9 cellular contexts compared by ENCODE assay signal in genomic region chr20:50320910-50321796, GRCh38.
DNase-seq lines count a peak whose midpoint lies in the region; ATAC-seq and TF ChIP-seq lines count a peak whose summit lies in the region.
"Had no signal": no experiment of that assay in that cellular context is flagged by ENCODE, and none has a peak within 500 bp of the region (broad histone marks: within the 10 kb centered on the region; RNA-seq: fewer than 3 reads in every experiment).

No MANE protein-coding gene starts in this region.

- H3K4me1 ChIP-seq in heart right ventricle = peaks cover 0 to 43% (median 16%) of the 10 kb centered on the region in 9 donors

- H3K4me3 ChIP-seq in heart right ventricle (peak overlapping the region in 1 of 10 donors; percentile 10), skeletal muscle cell (ENCODE audit: low read depth, low read length) (peak overlapping the region; percentile 5)

- no peak for TF ChIP-seq CTCF in heart right ventricle (IDR thresholded peaks at IDR 0.05)

- no peak overlapping the region for H3K4me3 Mint-ChIP-seq in activated T-cell treated with anti-CD3 and anti-CD28 coated beads, Interleukin-2, amount 50 U/mL, for 4 hours
- H3K4me3 Mint-ChIP-seq: activated naive CD8-positive, alpha-beta T cell had no signal

- ATAC-seq in activated T-cell treated with anti-CD3 and anti-CD28 coated beads, Interleukin-2, amount 50 U/mL, for 4 hours = peak; percentile 43 to 70
- ATAC-seq in heart right ventricle (peak; percentile 87 to 98 (median 92)), HG03139 (IDR thresholded peaks at IDR 0.05; ENCODE audit: unreplicated experiment) (no peak), GM21529 (IDR thresholded peaks at IDR 0.05; ENCODE audit: unreplicated experiment) (no peak)

- peaks cover 3% of the 10 kb centered on the region for H3K4me1 Mint-ChIP-seq in activated T-cell treated with anti-CD3 and anti-CD28 coated beads, Interleukin-2, amount 50 U/mL, for 4 hours (ENCODE audit: low read depth)

- peak; percentile 22 for DNase-seq in activated naive CD4-positive, alpha-beta T cell treated with Interleukin-2 at 50 U/mL for 16 hours
- no peak for DNase-seq in activated naive CD4-positive, alpha-beta T cell treated with anti-CD3 and anti-CD28 coated beads, Interleukin-2, amount 50 U/mL, for 16 hours
- no peak for DNase-seq in activated T-cell treated with anti-CD3 and anti-CD28 coated beads, Interleukin-2, amount 50 U/mL, for 4 hours
- peak; percentile 73 to 85 for DNase-seq in heart right ventricle
- DNase-seq in skeletal muscle cell (ENCODE audit: low read depth) = peak; percentile 89
- no peak for DNase-seq in effector CD4-positive, alpha-beta T cell

- H3K9me3 ChIP-seq in heart right ventricle = no peaks in the 10 kb centered on the region

- peaks cover 4% of the 10 kb centered on the region for H3K27me3 Mint-ChIP-seq in activated T-cell treated with anti-CD3 and anti-CD28 coated beads, Interleukin-2, amount 50 U/mL, for 4 hours (ENCODE audit: low read depth)
- H3K27me3 Mint-ChIP-seq: activated naive CD8-positive, alpha-beta T cell had no signal

- no peaks in the 10 kb centered on the region for H3K36me3 ChIP-seq in heart right ventricle

- intact Hi-C loops in heart right ventricle (cut with DNase I) = no loop called here

- H3K27me3 ChIP-seq in heart right ventricle = no peaks in the 10 kb centered on the region

- whole genome bisulfite sequencing in heart right ventricle, 2 donors = 61 to 65% methylated on average over 21 of the region's 21 CpGs

- peak overlapping the region in 5 of 10 donors; percentile 3 to 85 (median 42) for H3K27ac ChIP-seq in heart right ventricle

- H3K9me3 Mint-ChIP-seq in activated T-cell treated with anti-CD3 and anti-CD28 coated beads, Interleukin-2, amount 50 U/mL, for 4 hours = peaks cover 3% of the 10 kb centered on the region

- H3K36me3 Mint-ChIP-seq in activated T-cell treated with anti-CD3 and anti-CD28 coated beads, Interleukin-2, amount 50 U/mL, for 4 hours (ENCODE audit: insufficient read depth) = no peaks in the 10 kb centered on the region
- H3K36me3 Mint-ChIP-seq: activated naive CD8-positive, alpha-beta T cell had no signal

Comparison
In these comparisons a context has a peak if more than half of its experiments do, and no peak if none do; other contexts are left out.
1. DNase-seq: peak in activated naive CD4-positive, alpha-beta T cell treated with Interleukin-2 at 50 U/mL for 16 hours (single experiment), heart right ventricle (2 of 2) and skeletal muscle cell (single experiment); none in activated naive CD4-positive, alpha-beta T cell treated with anti-CD3 and anti-CD28 coated beads, Interleukin-2, amount 50 U/mL, for 16 hours (single experiment), activated T-cell treated with anti-CD3 and anti-CD28 coated beads, Interleukin-2, amount 50 U/mL, for 4 hours (single experiment) and effector CD4-positive, alpha-beta T cell (single experiment).
2. ATAC-seq: peak in activated T-cell treated with anti-CD3 and anti-CD28 coated beads, Interleukin-2, amount 50 U/mL, for 4 hours (2 of 2) and heart right ventricle (8 of 8); none in HG03139 (single experiment) and GM21529 (single experiment).